8 cellular contexts compared by ENCODE assay signal in the genomic region with DNA sequence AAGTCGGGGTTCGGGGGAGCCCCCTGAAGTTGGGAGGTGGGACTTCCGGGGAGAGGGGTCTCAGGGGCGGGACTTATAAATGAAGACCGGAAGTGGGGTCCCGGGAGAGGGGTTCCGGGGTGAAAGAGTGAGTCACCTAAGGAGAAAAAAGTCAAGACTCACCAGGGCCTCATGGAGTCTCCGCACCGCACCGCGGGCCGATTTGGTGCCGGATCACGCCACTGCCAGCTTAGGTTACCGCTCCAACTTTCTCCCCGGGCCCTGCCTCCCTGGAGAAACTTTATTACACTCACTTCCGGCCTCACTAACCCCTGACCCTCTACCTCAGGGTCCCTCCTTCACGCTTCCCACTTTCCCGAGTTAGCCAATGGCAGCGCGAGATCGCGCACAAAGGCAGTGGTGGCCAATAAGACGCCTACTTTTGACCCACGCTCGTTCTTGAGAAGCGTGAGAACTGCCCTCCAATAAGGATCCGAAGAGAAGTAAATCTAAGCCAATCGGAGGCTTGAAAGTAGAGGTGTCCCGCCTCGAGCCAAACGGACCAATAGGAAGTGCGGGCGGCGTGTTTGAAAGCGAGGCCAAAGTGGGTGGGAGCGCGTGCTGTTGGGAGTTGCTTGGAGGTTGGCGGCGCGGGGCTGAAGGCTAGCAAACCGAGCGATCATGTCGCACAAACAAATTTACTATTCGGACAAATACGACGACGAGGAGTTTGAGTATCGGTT. TPM values are rescaled to one million over a fixed set of nuclear protein-coding genes. Genes with fewer than 3 reads are reported as not detected.
DNase-seq lines count a peak whose midpoint lies in the region; ATAC-seq and TF ChIP-seq lines count a peak whose summit lies in the region.

Gene CKS1B (plus strand): TSS at position 596 of the 722 bp plus-strand sequence. CDS start 65 bp downstream, at position 661.

- no peaks in the 10 kb centered on the region for H3K27me3 ChIP-seq in BE2C

- peak within 1 kb of the TSS; percentile 99 for H3K27ac ChIP-seq in cingulate gyrus (ENCODE audit: low read depth, low read length)

- H3K4me1 ChIP-seq in BE2C = peaks cover 24% of the 10 kb centered on the region

- ATAC-seq in HG03439 (IDR thresholded peaks at IDR 0.05; ENCODE audit: unreplicated experiment) = peak; percentile 77

- TF ChIP-seq CTCF in BE2C (IDR thresholded peaks at IDR 0.05; ENCODE audit: low read depth, low read length) = no peak

- no peaks in the 10 kb centered on the region for H3K9me3 ChIP-seq in BE2C

- peak within 1 kb of the TSS; percentile 85 for H3K4me3 ChIP-seq in BE2C (ENCODE audit: low read depth, low read length)

- H3K36me3 ChIP-seq in BE2C = peaks cover 3% of the 10 kb centered on the region

- peak; percentile 98 for DNase-seq in BE2C
- peak; percentile 95 for DNase-seq in GM19238 (ENCODE audit: insufficient read length, low spot score)
- peak; percentile 98 for DNase-seq in NCI-H510A (lab: John Stamatoyannopoulos, UW)
- peak; percentile 96 for DNase-seq in activated CD4-positive, alpha-beta T cell treated with anti-CD3 and anti-CD28 coated beads for 1 hour
- DNase-seq in kidney glomerular epithelial cell (lab: John Stamatoyannopoulos, UW) = peak; percentile 100
- peak; percentile 80 to 87 for DNase-seq in stimulated activated CD4-positive, alpha-beta T cell treated with anti-CD3 and anti-CD28 coated beads, Interleukin-1b, Interleukin-23, amount 100 ng/mL, for 1 hour (ENCODE audit: low read depth in 2 of 2)

RNA-seq across cellular contexts. Expression of gene CKS1B, which starts in this region (rescaled TPM):
- polyA plus RNA-seq in BE2C (2012; ENCODE audit: insufficient read depth, insufficient read length, low read depth) = 129 TPM

Comparison
In these comparisons a context has a peak if more than half of its experiments do, and no peak if none do; other contexts are left out.
1. Peak in every context shown above with its lines: DNase-seq, ATAC-seq, H3K4me3 ChIP-seq and H3K27ac ChIP-seq.